ENCODE assay signal across 21 cellular contexts in genomic region chr11:74006743-74007304, GRCh38. TPM values are rescaled to one million over a fixed set of nuclear protein-coding genes. Genes with fewer than 3 reads are reported as not detected.
DNase-seq lines count a peak whose midpoint lies in the region; ATAC-seq and TF ChIP-seq lines count a peak whose summit lies in the region.
"Had no signal": no experiment of that assay in that cellular context is flagged by ENCODE, and none has a peak within 500 bp of the region (broad histone marks: within the 10 kb centered on the region; RNA-seq: fewer than 3 reads in every experiment).

No MANE protein-coding gene starts in this region.

- no peaks in the 10 kb centered on the region for H3K27me3 Mint-ChIP-seq in CD4-positive, alpha-beta memory T cell
- no peaks in the 10 kb centered on the region for H3K27me3 Mint-ChIP-seq in activated CD4-positive, alpha-beta memory T cell treated with anti-CD3 and anti-CD28 coated beads for 36 hours
- H3K27me3 Mint-ChIP-seq in effector memory CD8-positive, alpha-beta T cell: no peaks in the 10 kb centered on the region
- H3K27me3 Mint-ChIP-seq in neural crest cell (ENCODE audit: low read depth): no peaks in the 10 kb centered on the region
- H3K27me3 Mint-ChIP-seq: activated naive CD4-positive, alpha-beta T cell treated with anti-CD3 and anti-CD28 coated beads, Interleukin-2, amount 10 ng/mL, durations not matched to agents 7 days and 5 days had no signal

- H3K27me3 ChIP-seq in CD4-positive, alpha-beta memory T cell (ENCODE audit: insufficient read depth, low read length): no peaks in the 10 kb centered on the region
- H3K27me3 ChIP-seq in smooth muscle cell (ENCODE audit: low read depth): no peaks in the 10 kb centered on the region
- H3K27me3 ChIP-seq: brain microvascular endothelial cell, ovary, thyroid gland had no signal

- H3F3A ChIP-seq in smooth muscle cell (ENCODE audit: low read depth): no peaks in the 10 kb centered on the region

- POLR2A ChIA-PET in CD4-positive, alpha-beta memory T cell (lab: Charles Lee; ENCODE audit: partially characterized antibody): interaction anchor here (1.1 to 35.3 kb wide), 2 partner anchors 9 to 26 kb away, joined by 3 to 2221 read pairs; partner anchors contain the start of gene UCP2
- POLR2A ChIA-PET in activated CD4-positive, alpha-beta memory T cell treated with anti-CD3 and anti-CD28 coated beads for 36 hours (lab: Charles Lee): interaction anchor here (1.2 to 2.6 kb wide), 2 partner anchors 24 to 26 kb away, joined by 4 to 8 read pairs; partner anchors contain the start of gene UCP2

- no peaks in the 10 kb centered on the region for H4K20me1 ChIP-seq in smooth muscle cell (ENCODE audit: low read depth)

- no peak overlapping the region for H3K4me3 ChIP-seq in CD4-positive, alpha-beta memory T cell (ENCODE audit: low read length in 2 of 2)
- no peak overlapping the region for H3K4me3 ChIP-seq in smooth muscle cell
- H3K4me3 ChIP-seq: ovary, thyroid gland had no signal

- peaks cover 89% of the 10 kb centered on the region for H3K4me1 ChIP-seq in CD4-positive, alpha-beta memory T cell (ENCODE audit: insufficient read depth, low read length)
- no peaks in the 10 kb centered on the region for H3K4me1 ChIP-seq in smooth muscle cell (ENCODE audit: low read depth)

- DNase-seq in CD4-positive, alpha-beta memory T cell: no peak
- no peak for DNase-seq in activated CD4-positive, alpha-beta memory T cell treated with anti-CD3 and anti-CD28 coated beads for 36 hours
- DNase-seq in effector memory CD8-positive, alpha-beta T cell: no peak
- DNase-seq in neural crest cell (ENCODE audit: low read depth, low spot score): no peak
- no peak for DNase-seq in NCI-H524 (lab: John Stamatoyannopoulos, UW)
- no peak for DNase-seq in smooth muscle cell (lab: John Stamatoyannopoulos, UW; ENCODE audit: unreplicated experiment)
- DNase-seq: activated naive CD4-positive, alpha-beta T cell treated with anti-CD3 and anti-CD28 coated beads, Interleukin-2, amount 10 ng/mL, durations not matched to agents 7 days and 5 days; brain microvascular endothelial cell; H9; NCI-H2081; NCI-H446 treated with DMSO at 0.1 percent for 48 hours; ovary; SW 1271; thyroid gland had no signal

- no peak overlapping the region for H3K9ac ChIP-seq in smooth muscle cell (ENCODE audit: low read depth)
- H3K9ac ChIP-seq: KMS-11 had no signal

- TF ChIP-seq CTCF in neural crest cell (conservative IDR thresholded peaks at IDR 0.05): no peak
- no peak for TF ChIP-seq CTCF in smooth muscle cell (IDR thresholded peaks at IDR 0.05; ENCODE audit: borderline replicate concordance, insufficient read depth, poor library complexity, severe bottlenecking)

- no peak overlapping the region for H2AFZ ChIP-seq in smooth muscle cell (ENCODE audit: low read depth)

- 93% methylated on average over 7 of the region's 7 CpGs for WGBS in smooth muscle cell (ENCODE audit: low lambda C conversion rate)

- H3K79me2 ChIP-seq in smooth muscle cell (ENCODE audit: low read depth): no peaks in the 10 kb centered on the region

- H3K9me3 ChIP-seq in CD4-positive, alpha-beta memory T cell (ENCODE audit: control insufficient read depth in 1 of 2, low read length in 2 of 2): no peaks in the 10 kb centered on the region
- H3K9me3 ChIP-seq in smooth muscle cell (replicated peaks; ENCODE audit: low read depth): no peaks in the 10 kb centered on the region
- H3K9me3 ChIP-seq: ovary, thyroid gland had no signal

- peaks cover 0 to 2% (median 0%) of the 10 kb centered on the region in 8 donors for H3K9me3 Mint-ChIP-seq in CD4-positive, alpha-beta memory T cell
- H3K9me3 Mint-ChIP-seq in activated CD4-positive, alpha-beta memory T cell treated with anti-CD3 and anti-CD28 coated beads for 36 hours: no peaks in the 10 kb centered on the region
- no peaks in the 10 kb centered on the region for H3K9me3 Mint-ChIP-seq in effector memory CD8-positive, alpha-beta T cell
- H3K9me3 Mint-ChIP-seq in neural crest cell: no peaks in the 10 kb centered on the region
- H3K9me3 Mint-ChIP-seq: activated naive CD4-positive, alpha-beta T cell treated with anti-CD3 and anti-CD28 coated beads, Interleukin-2, amount 10 ng/mL, durations not matched to agents 7 days and 5 days; H9 had no signal

- H3K4me3 Mint-ChIP-seq in CD4-positive, alpha-beta memory T cell: peak overlapping the region in 4 of 8 donors; percentile 26 to 80 (median 46)
- no peak overlapping the region for H3K4me3 Mint-ChIP-seq in activated CD4-positive, alpha-beta memory T cell treated with anti-CD3 and anti-CD28 coated beads for 36 hours
- no peak overlapping the region for H3K4me3 Mint-ChIP-seq in effector memory CD8-positive, alpha-beta T cell
- H3K4me3 Mint-ChIP-seq in neural crest cell: no peak overlapping the region
- H3K4me3 Mint-ChIP-seq: activated naive CD4-positive, alpha-beta T cell treated with anti-CD3 and anti-CD28 coated beads, Interleukin-2, amount 10 ng/mL, durations not matched to agents 7 days and 5 days; H9 had no signal

- H3K36me3 Mint-ChIP-seq in CD4-positive, alpha-beta memory T cell: peaks cover 13 to 17% of the 10 kb centered on the region in 2 donors
- H3K36me3 Mint-ChIP-seq in activated CD4-positive, alpha-beta memory T cell treated with anti-CD3 and anti-CD28 coated beads for 36 hours: peaks cover 11% of the 10 kb centered on the region
- H3K36me3 Mint-ChIP-seq in effector memory CD8-positive, alpha-beta T cell (ENCODE audit: insufficient read depth): peaks cover 6% of the 10 kb centered on the region
- H3K36me3 Mint-ChIP-seq in neural crest cell (ENCODE audit: low read depth): peaks cover 11% of the 10 kb centered on the region

- no peak for ATAC-seq in effector memory CD8-positive, alpha-beta T cell (replicated peaks)
- no peak for ATAC-seq in HG03460 (IDR thresholded peaks at IDR 0.05; ENCODE audit: unreplicated experiment)
- no peak for ATAC-seq in HG03342 (IDR thresholded peaks at IDR 0.05; ENCODE audit: unreplicated experiment)

- peaks cover 67 to 96% (median 71%) of the 10 kb centered on the region in 4 donors for H3K4me1 Mint-ChIP-seq in CD4-positive, alpha-beta memory T cell
- peaks cover 70% of the 10 kb centered on the region for H3K4me1 Mint-ChIP-seq in activated CD4-positive, alpha-beta memory T cell treated with anti-CD3 and anti-CD28 coated beads for 36 hours (ENCODE audit: low read depth)
- H3K4me1 Mint-ChIP-seq in effector memory CD8-positive, alpha-beta T cell (ENCODE audit: low read depth in 2 of 2): peaks cover 53 to 79% of the 10 kb centered on the region in 2 donors
- peaks cover 5% of the 10 kb centered on the region for H3K4me1 Mint-ChIP-seq in neural crest cell

- CTCF ChIA-PET in CD4-positive, alpha-beta memory T cell (lab: Charles Lee; ENCODE audit: partially characterized antibody): interaction anchor here (1.4 to 1.7 kb wide), 2 partner anchors 9 to 35 kb away, joined by 4 to 5 read pairs; no protein-coding TSS in a partner anchor
- CTCF ChIA-PET in activated CD4-positive, alpha-beta memory T cell treated with anti-CD3 and anti-CD28 coated beads for 36 hours (lab: Charles Lee): no interaction called here

- intact Hi-C loops in CD4-positive, alpha-beta memory T cell (cut with micrococcal nuclease): no loop called here
- intact Hi-C loops in activated CD4-positive, alpha-beta memory T cell treated with anti-CD3 and anti-CD28 coated beads for 36 hours (cut with micrococcal nuclease): loop anchor here (5.0 kb wide), 1 partner anchor 35 kb away; no protein-coding TSS in a partner anchor

- H3K27ac Mint-ChIP-seq in CD4-positive, alpha-beta memory T cell: peak overlapping the region; percentile 80 to 99 (median 93)
- H3K27ac Mint-ChIP-seq in activated CD4-positive, alpha-beta memory T cell treated with anti-CD3 and anti-CD28 coated beads for 36 hours: peak overlapping the region; percentile 44
- peak overlapping the region; percentile 92 to 96 for H3K27ac Mint-ChIP-seq in effector memory CD8-positive, alpha-beta T cell
- peak overlapping the region; percentile 88 for H3K27ac Mint-ChIP-seq in neural crest cell (ENCODE audit: unreplicated experiment)
- H3K27ac Mint-ChIP-seq: activated naive CD4-positive, alpha-beta T cell treated with anti-CD3 and anti-CD28 coated beads, Interleukin-2, amount 10 ng/mL, durations not matched to agents 7 days and 5 days had no signal

- H3K27ac ChIP-seq in CD4-positive, alpha-beta memory T cell (ENCODE audit: low read depth, low read length): peak overlapping the region; percentile 60
- H3K27ac ChIP-seq in smooth muscle cell (ENCODE audit: low read depth): no peak overlapping the region
- H3K27ac ChIP-seq: brain microvascular endothelial cell, KMS-11, ovary, RWPE1, thyroid gland, VCaP had no signal

- no peak overlapping the region for H3K4me2 ChIP-seq in smooth muscle cell
- H3K4me2 ChIP-seq: KMS-11 had no signal

- no peaks in the 10 kb centered on the region for H3K36me3 ChIP-seq in CD4-positive, alpha-beta memory T cell (ENCODE audit: insufficient read depth, low read length)
- H3K36me3 ChIP-seq in smooth muscle cell (ENCODE audit: low read depth): no peaks in the 10 kb centered on the region
- H3K36me3 ChIP-seq: brain microvascular endothelial cell, ovary had no signal

RNA-seq across cellular contexts. Expression of gene UCP3, which starts 2.1 kb away (rescaled TPM):
- total RNA-seq in CD4-positive, alpha-beta memory T cell: 1 to 10 TPM; 4.8 to 6.3 TPM
- polyA plus RNA-seq in CD4-positive, alpha-beta memory T cell: under 1 TPM; 0.54 to 0.66 TPM
- 1 to 10 TPM; 1.4 to 2.0 TPM for total RNA-seq in activated CD4-positive, alpha-beta memory T cell treated with anti-CD3 and anti-CD28 coated beads for 36 hours
- total RNA-seq in neural crest cell (4.0 TPM in 2 replicates), smooth muscle cell (0.54 and 0.85 TPM in 2 replicates)
- polyA plus RNA-seq in smooth muscle cell: 0.57 and 0.88 TPM in 2 replicates

RNA-seq across cellular contexts. Expression of gene UCP2, which starts 24.2 kb away (rescaled TPM):
- total RNA-seq in CD4-positive, alpha-beta memory T cell: 100 to 1,000 TPM; 325 to 336 TPM
- 1,000 to 10,000 TPM in 1 of 2 donors, 100 to 1,000 TPM in 1; 910 to 1,459 TPM for polyA plus RNA-seq in CD4-positive, alpha-beta memory T cell
- total RNA-seq in activated CD4-positive, alpha-beta memory T cell treated with anti-CD3 and anti-CD28 coated beads for 36 hours: 100 to 1,000 TPM; 461 to 471 TPM
- total RNA-seq in neural crest cell: 66.4 and 71.4 TPM in 2 replicates
- total RNA-seq in smooth muscle cell: 0.67 and 4.8 TPM in 2 replicates
- 8.2 and 12.7 TPM in 2 replicates for polyA plus RNA-seq in smooth muscle cell

RNA-seq across cellular contexts. Expression of gene DNAJB13, which starts 56.0 kb away (rescaled TPM):
- under 1 TPM; 0.23 to 0.30 TPM for total RNA-seq in CD4-positive, alpha-beta memory T cell
- polyA plus RNA-seq in CD4-positive, alpha-beta memory T cell: under 1 TPM in 1 of 2 donors, not detected in 1; 0.53 TPM
- total RNA-seq in activated CD4-positive, alpha-beta memory T cell treated with anti-CD3 and anti-CD28 coated beads for 36 hours: under 1 TPM in 1 of 2 experiments, not detected in 1; 0.19 TPM
- 0.32 and 0.35 TPM in 2 replicates for total RNA-seq in neural crest cell
- total RNA-seq in smooth muscle cell: not detected in 2 replicates
- polyA plus RNA-seq in smooth muscle cell: not detected in 2 replicates
- total RNA-seq: frontal cortex, H9, mononuclear cell had no signal

Comparison
In these comparisons a context has a peak if more than half of its experiments do, and no peak if none do; other contexts are left out.
1. H3K27ac Mint-ChIP-seq: peak in every context shown above with its lines; median percentile 94 in effector memory CD8-positive, alpha-beta T cell; 93 in CD4-positive, alpha-beta memory T cell; 88 in neural crest cell; 44 in activated CD4-positive, alpha-beta memory T cell treated with anti-CD3 and anti-CD28 coated beads for 36 hours.
2. RNA of gene UCP2, which starts 24.2 kb away (total RNA-seq): 461 to 471 TPM in activated CD4-positive, alpha-beta memory T cell treated with anti-CD3 and anti-CD28 coated beads for 36 hours, 325 to 336 TPM in CD4-positive, alpha-beta memory T cell and 66.4 to 71.4 TPM in neural crest cell; 0.67 to 4.8 TPM in smooth muscle cell; every median in the first group is over 10 times any median in the second.